In genomic region chr16:66493490-66494401, GRCh38 we compare ENCODE assay signal across 21 cellular contexts. TPM values are rescaled to one million over a fixed set of nuclear protein-coding genes. Genes with fewer than 3 reads are reported as not detected.
DNase-seq lines count a peak whose midpoint lies in the region; ATAC-seq, FAIRE-seq and TF ChIP-seq lines count a peak whose summit lies in the region.
"Had no signal": no experiment of that assay in that cellular context is flagged by ENCODE, and none has a peak within 500 bp of the region (broad histone marks: within the 10 kb centered on the region; RNA-seq: fewer than 3 reads in every experiment).

No MANE protein-coding gene starts in this region.

- TF ChIP-seq CTCF in right atrium auricular region (IDR thresholded peaks at IDR 0.05), result no peak
- TF ChIP-seq CTCF in bronchial epithelial cell (IDR thresholded peaks at IDR 0.05; ENCODE audit: insufficient read depth, low read length, severe bottlenecking), result no peak
- no peak; the same call in 1 of the 2 replicates for TF ChIP-seq CTCF in HepG2 (CRISPR knock-in tag; IDR thresholded peaks at IDR 0.05)

- no peak overlapping the region for H3K9ac ChIP-seq in HepG2 (ENCODE audit: insufficient read depth, low read depth, low read length)
- H3K9ac ChIP-seq: BLaER1 treated with 17β-estradiol and CSF1 and Interleukin-3, amounts not matched to agents 10 nM and 100 nM had no signal

- DNase-seq in Right ventricle myocardium inferior (ENCODE audit: missing footprints) (peak; percentile 26), right atrium auricular region (ENCODE audit: low spot score) (no peak), bronchial epithelial cell (ENCODE audit: low read depth) (no peak), HepG2 (ENCODE audit: low spot score) (no peak), LoVo (ENCODE audit: low spot score) (no peak)
- DNase-seq in stimulated activated CD8-positive, alpha-beta memory T cell treated with anti-CD3 and anti-CD28 coated beads, Interleukin-4, amount 100 ng/mL, for 48 hours, result peak; percentile 18
- DNase-seq: Calu3, DMS53, EL, KG1, NCI-H1417 treated with DMSO at 0.1 percent for 48 hours, NCI-H1930, NCI-H226, NCI-H524, PC-3 had no signal

- H3K4me2 ChIP-seq in HepG2 (ENCODE audit: low read depth, low read length), result no peak overlapping the region
- H3K4me2 ChIP-seq: BLaER1 treated with 17β-estradiol and CSF1 and Interleukin-3, amounts not matched to agents 10 nM and 100 nM had no signal

- H3K4me3 ChIP-seq in right atrium auricular region (no peak overlapping the region), bronchial epithelial cell (ENCODE audit: low read depth, low read length) (no peak overlapping the region), HepG2 (replicated peaks in 1 of 3; ENCODE audit: insufficient read depth in 1 of 3, low read depth in 2 of 3, low read length in 3 of 3) (no peak overlapping the region)
- H3K4me3 ChIP-seq: BLaER1 treated with 17β-estradiol and CSF1 and Interleukin-3, amounts not matched to agents 10 nM and 100 nM had no signal

- ATAC-seq in Right ventricle myocardium inferior (no peak), HepG2 (peak; percentile 76), GM18870 (IDR thresholded peaks at IDR 0.05; ENCODE audit: unreplicated experiment) (no peak), GM21526 (IDR thresholded peaks at IDR 0.05; ENCODE audit: low FRiP score, unreplicated experiment) (no peak)
- ATAC-seq: CD8-positive, alpha-beta T cell; PC-3 had no signal

- H3K9me3 ChIP-seq in right atrium auricular region (no peaks in the 10 kb centered on the region), HepG2 (ENCODE audit: low read length) (no peaks in the 10 kb centered on the region)

- CTCF ChIA-PET in HepG2 (lab: Yijun Ruan, JAX; ENCODE audit: low intra/inter-chr PET ratio, low total read pairs), result no interaction called here

- H3K79me2 ChIP-seq in HepG2 (ENCODE audit: insufficient read depth, low read length), result no peaks in the 10 kb centered on the region

- BruUV-seq in HepG2 (replicated peaks; lab: Mats Ljungman, UMichigan), result no TSS peak

- no peaks in the 10 kb centered on the region for H4K20me1 ChIP-seq in HepG2 (ENCODE audit: insufficient read depth, low read length)
- H4K20me1 ChIP-seq: BLaER1 treated with 17β-estradiol and CSF1 and Interleukin-3, amounts not matched to agents 10 nM and 100 nM had no signal

- in situ Hi-C loops in HepG2 (cut with HindIII; ENCODE audit: extremely low pct_ligation_motif_present, low pct_unique_long_range_greater_than_20kb), result no loop called here

- TF ChIP-seq POLR2A in HepG2 (IDR thresholded peaks at IDR 0.05; ENCODE audit: insufficient read depth in 1 of 2, low read depth in 2 of 2, low read length in 2 of 2), result no peak

- no peaks in the 10 kb centered on the region for H3K27me3 ChIP-seq in right atrium auricular region
- H3K27me3 ChIP-seq in bronchial epithelial cell (ENCODE audit: control insufficient read depth, insufficient read depth, low read length), result no peaks in the 10 kb centered on the region
- H3K27me3 ChIP-seq in HepG2 (ENCODE audit: control insufficient read depth in 1 of 2, insufficient read depth in 2 of 2, low read length in 2 of 2), result peaks cover 0 to 14% of the 10 kb centered on the region in 2 experiments; a peak in 1 of 5 replicates
- H3K27me3 ChIP-seq: BLaER1 treated with 17β-estradiol and CSF1 and Interleukin-3, amounts not matched to agents 10 nM and 100 nM had no signal

- peak; percentile 13 for FAIRE-seq in bronchial epithelial cell (lab: Jason Lieb, UNC)
- no peak for FAIRE-seq in HepG2 (lab: Jason Lieb, UNC)
- FAIRE-seq: GM12891 had no signal

- intact Hi-C loops in Right ventricle myocardium inferior (cut with DNase I) (no loop called here), HepG2 (cut with micrococcal nuclease; ENCODE audit: unreplicated experiment) (no loop called here)

- no peak for TF ChIP-seq RAD21 in HepG2 (CRISPR knock-in tag; IDR thresholded peaks at IDR 0.05)

- H2AFZ ChIP-seq in HepG2 (ENCODE audit: low read length), result no peak overlapping the region

- no peak overlapping the region for H3K27ac ChIP-seq in right atrium auricular region
- H3K27ac ChIP-seq in HepG2 (ENCODE audit: extremely low read length, insufficient read depth, low read length), result no peak overlapping the region
- H3K27ac ChIP-seq: BLaER1 treated with 17β-estradiol and CSF1 and Interleukin-3, amounts not matched to agents 10 nM and 100 nM; RWPE1 had no signal

- 59% methylated on average over 11 of the region's 14 CpGs for WGBS in HepG2 (ENCODE audit: low lambda C conversion rate)

- TF ChIP-seq EP300 in HepG2 (IDR thresholded peaks at IDR 0.05; ENCODE audit: low read depth in 2 of 2, low read length in 2 of 2) (no peak), HepG2 (CRISPR knock-in tag; IDR thresholded peaks at IDR 0.05; ENCODE audit: borderline replicate concordance) (no peak)

- no peaks in the 10 kb centered on the region for H3K36me3 ChIP-seq in right atrium auricular region
- no peaks in the 10 kb centered on the region for H3K36me3 ChIP-seq in bronchial epithelial cell (ENCODE audit: control insufficient read depth, insufficient read depth, low read length)
- H3K36me3 ChIP-seq in HepG2 (replicated peaks in 1 of 2; ENCODE audit: control insufficient read depth in 1 of 2, insufficient read depth in 2 of 2, low read length in 2 of 2), result no peaks in the 10 kb centered on the region
- H3K36me3 ChIP-seq: BLaER1 treated with 17β-estradiol and CSF1 and Interleukin-3, amounts not matched to agents 10 nM and 100 nM had no signal

- H3K4me1 ChIP-seq in right atrium auricular region (no peaks in the 10 kb centered on the region), HepG2 (ENCODE audit: insufficient read depth, low read length) (no peaks in the 10 kb centered on the region)

- POLR2A ChIA-PET in HepG2 (lab: Yijun Ruan, JAX), result no interaction called here

TF ChIP-seq in HepG2, 621 proteins besides CTCF, POLR2A, EP300 and RAD21 (continues in another document):
- TF ChIP-seq HNRNPUL1 (IDR thresholded peaks at IDR 0.05; ENCODE audit: low read depth, low read length) (no peak), SMC3 (IDR thresholded peaks at IDR 0.05; ENCODE audit: low read length) (peak; percentile 6; the same call in 1 of the 2 replicates), ZNF773 (CRISPR knock-in tag; IDR thresholded peaks at IDR 0.05; ENCODE audit: borderline replicate concordance) (no peak), RFX3 (CRISPR knock-in tag; IDR thresholded peaks at IDR 0.05) (no peak), ASH2L (IDR thresholded peaks at IDR 0.05; ENCODE audit: insufficient read length, low read depth, low read length) (no peak), ZNF7 (CRISPR knock-in tag; IDR thresholded peaks at IDR 0.05) (peak; percentile 71)

RNA-seq across cellular contexts. Expression of gene TK2, which starts 56.2 kb away (rescaled TPM):
- total RNA-seq in Right ventricle myocardium inferior (18.6 TPM), right atrium auricular region (10 to 100 TPM; 20.7 to 24.5 TPM), bronchial epithelial cell (8.7 and 12.8 TPM in 2 replicates), HepG2 (2016; rRNA removed; fragmentation: Illumina TruSeq; extraction: Trizol) (18.7 and 19.0 TPM in 2 replicates)
- 6.7 and 7.1 TPM in 2 replicates for total RNA-seq in HepG2 (2016; cell fraction: cytosol; rRNA removed; fragmentation: Illumina TruSeq; extraction: Trizol; ENCODE audit: low read depth)
- total RNA-seq in HepG2 (2016; cell fraction: insoluble cytoplasmic fraction; rRNA removed; fragmentation: Illumina TruSeq; extraction: Trizol), result 18.5 and 19.5 TPM in 2 replicates
- total RNA-seq in HepG2 (2016; cell fraction: membrane; rRNA removed; fragmentation: Illumina TruSeq; extraction: Trizol), result 12.7 and 13.2 TPM in 2 replicates
- 24.4 and 27.5 TPM in 2 replicates for total RNA-seq in HepG2 (2016; cell fraction: nucleus; rRNA removed; fragmentation: Illumina TruSeq; extraction: Trizol)
- polyA plus RNA-seq in HepG2 (2011; rRNA removed), result 21.0 and 30.8 TPM in 2 replicates
- 10.3 and 11.7 TPM in 2 replicates for polyA plus RNA-seq in HepG2 (2011; cell fraction: cytosol; rRNA removed)
- polyA plus RNA-seq in HepG2 (2011; cell fraction: nucleus; rRNA removed), result 74.0 and 103 TPM in 2 replicates
- polyA plus RNA-seq in HepG2 (2012), result 12.9 and 15.4 TPM in 2 replicates
- polyA plus RNA-seq in HepG2 (2016; cell fraction: cytosol; fragmentation: Illumina TruSeq; extraction: Trizol; ENCODE audit: low read depth), result 3.7 and 4.7 TPM in 2 replicates
- polyA plus RNA-seq in HepG2 (2016; cell fraction: insoluble cytoplasmic fraction; fragmentation: Illumina TruSeq; extraction: Trizol; ENCODE audit: low read depth), result 15.5 and 18.0 TPM in 2 replicates
- 7.7 and 9.3 TPM in 2 replicates for polyA plus RNA-seq in HepG2 (2016; cell fraction: membrane; fragmentation: Illumina TruSeq; extraction: Trizol; ENCODE audit: low read depth)
- 34.2 and 36.3 TPM in 2 replicates for polyA plus RNA-seq in HepG2 (2016; cell fraction: nucleus; fragmentation: Illumina TruSeq; extraction: Trizol; ENCODE audit: insufficient read depth, low read depth)
- polyA minus RNA-seq in HepG2 (2011; rRNA and poly(A)+ RNA removed; ENCODE audit: low replicate concordance), result 27.6 and 35.2 TPM in 2 replicates
- polyA minus RNA-seq in HepG2 (2011; cell fraction: cytosol; rRNA and poly(A)+ RNA removed), result 6.0 and 6.2 TPM in 2 replicates
- 23.8 and 26.7 TPM in 2 replicates for polyA minus RNA-seq in HepG2 (2011; cell fraction: nucleus; rRNA and poly(A)+ RNA removed)

RNA-seq across cellular contexts. Expression of gene CKLF, which starts 58.6 kb away (rescaled TPM):
- total RNA-seq in Right ventricle myocardium inferior, result 14.7 TPM
- 10 to 100 TPM; 11.5 to 22.5 TPM for total RNA-seq in right atrium auricular region
- total RNA-seq in bronchial epithelial cell, result 17.7 and 22.6 TPM in 2 replicates
- 83.0 and 120 TPM in 2 replicates for total RNA-seq in HepG2 (2016; rRNA removed; fragmentation: Illumina TruSeq; extraction: Trizol)
- total RNA-seq in HepG2 (2016; cell fraction: cytosol; rRNA removed; fragmentation: Illumina TruSeq; extraction: Trizol; ENCODE audit: low read depth), result 262 and 384 TPM in 2 replicates
- total RNA-seq in HepG2 (2016; cell fraction: insoluble cytoplasmic fraction; rRNA removed; fragmentation: Illumina TruSeq; extraction: Trizol), result 80.2 and 129 TPM in 2 replicates
- total RNA-seq in HepG2 (2016; cell fraction: membrane; rRNA removed; fragmentation: Illumina TruSeq; extraction: Trizol), result 165 and 224 TPM in 2 replicates
- 56.6 and 61.7 TPM in 2 replicates for total RNA-seq in HepG2 (2016; cell fraction: nucleus; rRNA removed; fragmentation: Illumina TruSeq; extraction: Trizol)
- polyA plus RNA-seq in HepG2 (2011; rRNA removed), result 152 and 167 TPM in 2 replicates
- 201 and 220 TPM in 2 replicates for polyA plus RNA-seq in HepG2 (2011; cell fraction: cytosol; rRNA removed)
- 45.6 and 74.1 TPM in 2 replicates for polyA plus RNA-seq in HepG2 (2011; cell fraction: nucleus; rRNA removed)
- 78.5 and 108 TPM in 2 replicates for polyA plus RNA-seq in HepG2 (2012)
- polyA plus RNA-seq in HepG2 (2016; cell fraction: cytosol; fragmentation: Illumina TruSeq; extraction: Trizol; ENCODE audit: low read depth), result 345 and 456 TPM in 2 replicates
- 86.2 and 89.6 TPM in 2 replicates for polyA plus RNA-seq in HepG2 (2016; cell fraction: insoluble cytoplasmic fraction; fragmentation: Illumina TruSeq; extraction: Trizol; ENCODE audit: low read depth)
- polyA plus RNA-seq in HepG2 (2016; cell fraction: membrane; fragmentation: Illumina TruSeq; extraction: Trizol; ENCODE audit: low read depth), result 169 and 229 TPM in 2 replicates
- 90.2 and 116 TPM in 2 replicates for polyA plus RNA-seq in HepG2 (2016; cell fraction: nucleus; fragmentation: Illumina TruSeq; extraction: Trizol; ENCODE audit: insufficient read depth, low read depth)
- polyA minus RNA-seq in HepG2 (2011; rRNA and poly(A)+ RNA removed; ENCODE audit: low replicate concordance), result 41.9 and 49.9 TPM in 2 replicates
- polyA minus RNA-seq in HepG2 (2011; cell fraction: cytosol; rRNA and poly(A)+ RNA removed), result 32.4 and 34.8 TPM in 2 replicates
- 23.4 and 35.9 TPM in 2 replicates for polyA minus RNA-seq in HepG2 (2011; cell fraction: nucleus; rRNA and poly(A)+ RNA removed)

Comparison
In these comparisons a context has a peak if more than half of its experiments do, and no peak if none do; other contexts are left out.
1. DNase-seq: peak in Right ventricle myocardium inferior (single experiment) and stimulated activated CD8-positive, alpha-beta memory T cell treated with anti-CD3 and anti-CD28 coated beads, Interleukin-4, amount 100 ng/mL, for 48 hours (single experiment); none in right atrium auricular region (single experiment), bronchial epithelial cell (single experiment), HepG2 (single experiment) and LoVo (single experiment).